ENCODE assay signal across 9 cellular contexts in genomic region chr1:86687595-86687994, GRCh38. TPM values are rescaled to one million over a fixed set of nuclear protein-coding genes. Genes with fewer than 3 reads are reported as not detected.
DNase-seq lines count a peak whose midpoint lies in the region; ATAC-seq, FAIRE-seq and TF ChIP-seq lines count a peak whose summit lies in the region.
"Had no signal": no experiment of that assay in that cellular context is flagged by ENCODE, and none has a peak within 500 bp of the region (broad histone marks: within the 10 kb centered on the region; RNA-seq: fewer than 3 reads in every experiment).

No MANE protein-coding gene starts in this region.

- peaks cover 6% of the 10 kb centered on the region for H3K36me3 Mint-ChIP-seq in T-helper 17 cell (ENCODE audit: low read depth)

- H3K4me3 ChIP-seq in HCT116 (replicated peaks in 1 of 2; ENCODE audit: low read depth in 1 of 2, low read length in 2 of 2) = no peak overlapping the region
- H3K4me3 ChIP-seq in SK-N-SH (ENCODE audit: low read depth in 2 of 2, low read length in 1 of 2) = no peak overlapping the region
- no peak overlapping the region for H3K4me3 ChIP-seq in kidney (ENCODE audit: low read length in 2 of 2)
- H3K4me3 ChIP-seq: thoracic aorta had no signal

- H3K27me3 ChIP-seq in HCT116 (ENCODE audit: insufficient read depth, low read length) (no peaks in the 10 kb centered on the region), SK-N-SH (ENCODE audit: insufficient read depth) (no peaks in the 10 kb centered on the region; the same call in 1 of the 2 replicates)

- H3K9me2 ChIP-seq in HCT116 (ENCODE audit: insufficient read depth) = no peaks in the 10 kb centered on the region
- no peaks in the 10 kb centered on the region for H3K9me2 ChIP-seq in SK-N-SH

- H3K36me3 ChIP-seq in HCT116 (ENCODE audit: control insufficient read depth in 1 of 2, insufficient read depth in 2 of 2, low read length in 2 of 2) (no peaks in the 10 kb centered on the region), SK-N-SH (replicated peaks in 1 of 2; ENCODE audit: control insufficient read depth in 1 of 2, insufficient read depth in 2 of 2, low read length in 1 of 2) (no peaks in the 10 kb centered on the region), kidney (ENCODE audit: control insufficient read depth in 1 of 2, insufficient read depth in 2 of 2, low read length in 2 of 2) (no peaks in the 10 kb centered on the region)
- H3K36me3 ChIP-seq: thoracic aorta had no signal

- no peak overlapping the region for H3K27ac Mint-ChIP-seq in T-helper 17 cell

- H3K9me3 ChIP-seq in HCT116 (ENCODE audit: control insufficient read depth in 1 of 2, insufficient read depth in 1 of 2, low read depth in 1 of 2, low read length in 2 of 2) = no peaks in the 10 kb centered on the region
- H3K9me3 ChIP-seq in SK-N-SH = no peaks in the 10 kb centered on the region
- no peaks in the 10 kb centered on the region for H3K9me3 ChIP-seq in kidney (ENCODE audit: control insufficient read depth in 1 of 2, low read length in 2 of 2)
- H3K9me3 ChIP-seq in T-helper 17 cell (ENCODE audit: control insufficient read depth, low read length, poor library complexity, severe bottlenecking) = no peaks in the 10 kb centered on the region
- H3K9me3 ChIP-seq: thoracic aorta had no signal

- POLR2A ChIA-PET in HCT116 (lab: Charles Lee) (no interaction called here), SK-N-SH (lab: Yijun Ruan, JAX) (no interaction called here)

- no peak for TF ChIP-seq POLR2A in HCT116 (IDR thresholded peaks at IDR 0.05; ENCODE audit: borderline replicate concordance, extremely low read depth, insufficient read depth, insufficient read length)

- FAIRE-seq in kidney (lab: Jason Lieb, UNC) = peak; percentile 83

- no peak for TF ChIP-seq EP300 in SK-N-SH (IDR thresholded peaks at IDR 0.05; ENCODE audit: borderline replicate concordance in 1 of 2, low read depth in 1 of 2, low read length in 1 of 2)

- TF ChIP-seq RAD21 in HCT116 (IDR thresholded peaks at IDR 0.05; ENCODE audit: low read depth) = peak; percentile 59
- TF ChIP-seq RAD21 in SK-N-SH (IDR thresholded peaks at IDR 0.05; ENCODE audit: low read length) = peak; percentile 20; the same call in 1 of the 2 replicates

- CTCF ChIA-PET in HCT116 (lab: Charles Lee) (interaction anchor here (1.0 to 1.8 kb wide), 2 partner anchors 172 to 308 kb away, joined by 4 to 9 read pairs; no protein-coding TSS in a partner anchor), SK-N-SH (lab: Yijun Ruan, JAX) (interaction anchor here (0.9 to 1.8 kb wide), 4 partner anchors 10 to 198 kb away, joined by 3 to 5 read pairs (median 3); partner anchors contain the start of gene SH3GLB1)

- H2AFZ ChIP-seq in HCT116 (ENCODE audit: low read depth, low read length, poor library complexity, severe bottlenecking) = no peak overlapping the region
- no peak overlapping the region for H2AFZ ChIP-seq in SK-N-SH (ENCODE audit: low read depth)

- H3K79me2 ChIP-seq in HCT116 (ENCODE audit: insufficient read depth, low read length) (no peaks in the 10 kb centered on the region), SK-N-SH (ENCODE audit: insufficient read depth) (no peaks in the 10 kb centered on the region)

- ATAC-seq in HCT116 (peak; percentile 42; the same call in 1 of the 2 replicates), GM19463 (IDR thresholded peaks at IDR 0.05; ENCODE audit: unreplicated experiment) (no peak), T-helper 17 cell (no peak)

- no peaks in the 10 kb centered on the region for H4K20me1 ChIP-seq in HCT116 (ENCODE audit: insufficient read depth)
- H4K20me1 ChIP-seq in SK-N-SH (ENCODE audit: insufficient read depth) = no peaks in the 10 kb centered on the region

- DNase-seq in AML-193 (lab: John Stamatoyannopoulos, UW) = peak; percentile 31 to 49
- no peak for DNase-seq in HCT116 (ENCODE audit: low read depth, low spot score)
- peak; percentile 11 for DNase-seq in SK-N-SH
- DNase-seq in kidney = no peak
- DNase-seq in activated naive CD4-positive, alpha-beta T cell (lab: John Stamatoyannopoulos, UW) = no peak
- no peak for DNase-seq in NCI-H146 treated with DMSO at 0.1 percent for 48 hours (lab: John Stamatoyannopoulos, UW; ENCODE audit: unreplicated experiment)
- no peak for DNase-seq in T-helper 17 cell

- intact Hi-C loops in HCT116 (cut with micrococcal nuclease) = loop anchor here (5.0 kb wide), 4 partner anchors 170 to 305 kb away; no protein-coding TSS in a partner anchor
- intact Hi-C loops in kidney (cut with DNase I) = no loop called here

- peaks cover 3% of the 10 kb centered on the region for H3F3A ChIP-seq in SK-N-SH (replicated peaks; ENCODE audit: insufficient read depth)

- no peak overlapping the region for H3K9ac ChIP-seq in HCT116 (ENCODE audit: low read length)
- H3K9ac ChIP-seq in SK-N-SH = no peak overlapping the region
- H3K9ac ChIP-seq in kidney (ENCODE audit: low read length in 2 of 2) = no peak overlapping the region

- H3K27ac ChIP-seq in HCT116 (ENCODE audit: low read depth, low read length) (no peak overlapping the region), SK-N-SH (ENCODE audit: low read depth in 2 of 2, low read length in 1 of 2) (no peak overlapping the region), kidney (ENCODE audit: low read depth in 2 of 2, low read length in 2 of 2) (no peak overlapping the region)
- H3K27ac ChIP-seq: thoracic aorta had no signal

- BruUV-seq in HCT116 (replicated peaks; lab: Mats Ljungman, UMichigan) = no TSS peak

- H3K4me1 ChIP-seq in HCT116 (ENCODE audit: control insufficient read depth in 1 of 2, insufficient read depth in 2 of 2, low read length in 2 of 2) (no peaks in the 10 kb centered on the region), SK-N-SH (ENCODE audit: control insufficient read depth in 1 of 2, insufficient read depth in 2 of 2, low read depth in 1 of 2, low read length in 1 of 2) (no peaks in the 10 kb centered on the region), kidney (ENCODE audit: control insufficient read depth in 1 of 2, insufficient read depth in 1 of 2, low read depth in 1 of 2, low read length in 2 of 2) (no peaks in the 10 kb centered on the region)

- RAD21 ChIA-PET in HCT116 (lab: Charles Lee; ENCODE audit: low non-redundant PET in 1 of 2, low total read pairs in 2 of 2, uncharacterized antibody in 2 of 2, unreplicated experiment in 2 of 2) = no interaction called here

- H3K4me3 Mint-ChIP-seq in T-helper 17 cell = no peak overlapping the region

- WGBS in SK-N-SH (ENCODE audit: low lambda C conversion rate) = 85% methylated on average over 1 of the region's 1 CpG

- TF ChIP-seq CTCF in HCT116 (IDR thresholded peaks at IDR 0.05 in 2 of 3, conservative IDR thresholded peaks at IDR 0.05 in 1 of 3; ENCODE audit: borderline replicate concordance in 1 of 3, insufficient read depth in 1 of 3, low read depth in 2 of 3, low read length in 2 of 3) (peak in 1 of 3 experiments; percentile 59; a peak in 2 of 6 replicates), SK-N-SH (IDR thresholded peaks at IDR 0.05) (peak; percentile 50), kidney (IDR thresholded peaks at IDR 0.05; ENCODE audit: borderline replicate concordance, extremely low read depth, insufficient read depth) (no peak)

- H3K27me3 Mint-ChIP-seq in T-helper 17 cell = no peaks in the 10 kb centered on the region

- H3K4me1 Mint-ChIP-seq in T-helper 17 cell = peaks cover 3% of the 10 kb centered on the region

- H3K4me2 ChIP-seq in HCT116 (ENCODE audit: low read length) (no peak overlapping the region), SK-N-SH (no peak overlapping the region)

TF ChIP-seq in SK-N-SH, 30 proteins besides CTCF, POLR2A, EP300 and RAD21 (continues in another document):
- no peak for TF ChIP-seq TEAD4 (IDR thresholded peaks at IDR 0.05; ENCODE audit: borderline replicate concordance, insufficient read depth)
- no peak for TF ChIP-seq TAF1 (IDR thresholded peaks at IDR 0.05; ENCODE audit: borderline replicate concordance, low read depth, low read length)
- TF ChIP-seq POLR2AphosphoS5 (IDR thresholded peaks at IDR 0.05; ENCODE audit: low read depth, low read length) = no peak
- no peak for TF ChIP-seq ELF1 (IDR thresholded peaks at IDR 0.05)
- TF ChIP-seq FOSL2 (IDR thresholded peaks at IDR 0.05; ENCODE audit: borderline replicate concordance, low read depth) = no peak
- no peak for TF ChIP-seq GATA2 (CRISPR knock-in tag; IDR thresholded peaks at IDR 0.05)
- TF ChIP-seq GABPA (IDR thresholded peaks at IDR 0.05; ENCODE audit: low read depth) = no peak
- TF ChIP-seq FOXM1 (IDR thresholded peaks at IDR 0.05; ENCODE audit: low read depth) = no peak
- TF ChIP-seq PBX3 (IDR thresholded peaks at IDR 0.05) = no peak
- TF ChIP-seq CHD2 (IDR thresholded peaks at IDR 0.05; ENCODE audit: low read length, partially characterized antibody) = no peak
- TF ChIP-seq RFX5 (IDR thresholded peaks at IDR 0.05; ENCODE audit: low read length) = no peak
- TF ChIP-seq EZH2phosphoT487 (IDR thresholded peaks at IDR 0.05; ENCODE audit: borderline replicate concordance, low read depth) = no peak

RNA-seq across cellular contexts. Expression of gene SH3GLB1, which starts 16.8 kb away (rescaled TPM):
- 42.4 TPM for total RNA-seq in HCT116 (2021; ENCODE audit: unreplicated experiment)
- polyA plus RNA-seq in HCT116 (2012) = 18.0 and 21.0 TPM in 2 replicates
- 13.2 and 16.3 TPM in 2 replicates for polyA plus RNA-seq in SK-N-SH (2012; rRNA removed)
- 21.3 and 24.2 TPM in 2 replicates for polyA plus RNA-seq in SK-N-SH (2012; cell fraction: cytosol; rRNA removed)
- polyA plus RNA-seq in SK-N-SH (2012; cell fraction: nucleus; rRNA removed) = 8.8 and 19.4 TPM in 2 replicates
- total RNA-seq in kidney = 79.7 TPM
- 47.9 TPM for polyA plus RNA-seq in kidney (ENCODE audit: insufficient read depth, low read depth, low replicate concordance)
- 10 to 100 TPM; 54.3 to 61.5 TPM for total RNA-seq in T-helper 17 cell

Comparison
In these comparisons a context has a peak if more than half of its experiments do, and no peak if none do; other contexts are left out.
1. DNase-seq: peak in AML-193 (2 of 2) and SK-N-SH (single experiment); none in HCT116 (single experiment), kidney (single experiment), activated naive CD4-positive, alpha-beta T cell (0 of 4), NCI-H146 treated with DMSO at 0.1 percent for 48 hours (single experiment) and T-helper 17 cell (0 of 3).